Comparison of ENCODE assay signal across 8 cellular contexts in genomic region chr12:132904718-132905328, GRCh38. TPM values are rescaled to one million over a fixed set of nuclear protein-coding genes. Genes with fewer than 3 reads are reported as not detected.
DNase-seq lines count a peak whose midpoint lies in the region; ATAC-seq and TF ChIP-seq lines count a peak whose summit lies in the region.

No MANE protein-coding gene starts in this region.

- H2AFZ ChIP-seq in trophoblast cell (ENCODE audit: insufficient read depth, low read length, poor library complexity) = no peak overlapping the region

- peak; percentile 26 for ATAC-seq in gastroesophageal sphincter
- no peak for ATAC-seq in GM18909 (IDR thresholded peaks at IDR 0.05; ENCODE audit: poor library complexity, unreplicated experiment)
- ATAC-seq in HG02623 (IDR thresholded peaks at IDR 0.05; ENCODE audit: unreplicated experiment) = no peak

- no peak overlapping the region for H3K27ac Mint-ChIP-seq in activated T-helper 2 cell treated with anti-CD3 and anti-CD28 coated beads, Interferon-gamma antibody, Interleukin-2, Interleukin-4, amounts not matched to agents 10 μg/mL and 5 μg/mL and 100 μg/mL, durations not matched to agents 14 hours and 24 hours and 36 hours

- H2BK5ac ChIP-seq in trophoblast cell (ENCODE audit: low read depth, low read length, poor library complexity) = no peak overlapping the region

- peak overlapping the region; percentile 57 for H3K4me2 ChIP-seq in trophoblast cell (ENCODE audit: low read length)

- H2AK5ac ChIP-seq in trophoblast cell (ENCODE audit: low read length) = no peak overlapping the region

- H3K79me2 ChIP-seq in trophoblast cell (ENCODE audit: control insufficient read depth, insufficient read depth, low read length, poor library complexity) = no peaks in the 10 kb centered on the region

- no peak overlapping the region for H3K18ac ChIP-seq in trophoblast cell (ENCODE audit: low read length)

- no peak for TF ChIP-seq POLR2A in gastroesophageal sphincter (IDR thresholded peaks at IDR 0.05)
- TF ChIP-seq POLR2A in tibial nerve (IDR thresholded peaks at IDR 0.05) = no peak

- H3K36me3 Mint-ChIP-seq in activated T-helper 2 cell treated with anti-CD3 and anti-CD28 coated beads, Interferon-gamma antibody, Interleukin-2, Interleukin-4, amounts not matched to agents 10 μg/mL and 5 μg/mL and 100 μg/mL, durations not matched to agents 14 hours and 24 hours and 36 hours (ENCODE audit: low read depth) = peaks cover 3% of the 10 kb centered on the region

- 17 to 30% methylated on average over 5 to 9 of the region's 30 CpGs for WGBS in gastroesophageal sphincter (ENCODE audit: low coverage in 1 of 2), 2 donors
- WGBS in trophoblast cell (ENCODE audit: extremely low coverage, insufficient coverage, insufficient read length) = no CpG with 5 or more reads among the region's 30 CpGs
- 8% methylated on average over 30 of the region's 30 CpGs for WGBS in tibial nerve, 2 donors

- no peak overlapping the region for H3K4me3 Mint-ChIP-seq in activated T-helper 2 cell treated with anti-CD3 and anti-CD28 coated beads, Interferon-gamma antibody, Interleukin-2, Interleukin-4, amounts not matched to agents 10 μg/mL and 5 μg/mL and 100 μg/mL, durations not matched to agents 14 hours and 24 hours and 36 hours (ENCODE audit: low read depth)

- no peak overlapping the region for H3K4ac ChIP-seq in trophoblast cell (ENCODE audit: low read depth, low read length)

- no peak overlapping the region for H3K9ac ChIP-seq in trophoblast cell (ENCODE audit: low read length)

- H3K14ac ChIP-seq in trophoblast cell (ENCODE audit: low read length) = no peak overlapping the region

- H3K4me1 ChIP-seq in gastroesophageal sphincter (peaks cover 0 to 31% (median 0%) of the 10 kb centered on the region in 3 donors), trophoblast cell (ENCODE audit: control insufficient read depth in 1 of 2, insufficient read depth in 2 of 2, low read length in 2 of 2) (peaks cover 7 to 8% of the 10 kb centered on the region in 2 experiments), tibial nerve (no peaks in the 10 kb centered on the region)

- H4K91ac ChIP-seq in trophoblast cell (ENCODE audit: low read depth, low read length) = no peak overlapping the region

- DNase-seq in MG63 (peak; percentile 50), trophoblast cell (peak; percentile 68 to 70), tibial nerve (ENCODE audit: low spot score in 2 of 2) (peak; percentile 57 to 65)
- peak; percentile 76 for DNase-seq in activated T-helper 2 cell treated with anti-CD3 and anti-CD28 coated beads, Interferon-gamma antibody, Interleukin-2, Interleukin-4, amounts not matched to agents 10 μg/mL and 5 μg/mL and 100 μg/mL, durations not matched to agents 14 hours and 24 hours and 36 hours (ENCODE audit: low spot score)

- H3K36me3 ChIP-seq in MG63 = no peaks in the 10 kb centered on the region
- H3K36me3 ChIP-seq in gastroesophageal sphincter = no peaks in the 10 kb centered on the region
- H3K36me3 ChIP-seq in trophoblast cell (ENCODE audit: control insufficient read depth in 1 of 2, insufficient read depth in 2 of 2, low read length in 2 of 2) = no peaks in the 10 kb centered on the region
- no peaks in the 10 kb centered on the region for H3K36me3 ChIP-seq in tibial nerve

- H3K27me3 Mint-ChIP-seq in activated T-helper 2 cell treated with anti-CD3 and anti-CD28 coated beads, Interferon-gamma antibody, Interleukin-2, Interleukin-4, amounts not matched to agents 10 μg/mL and 5 μg/mL and 100 μg/mL, durations not matched to agents 14 hours and 24 hours and 36 hours (ENCODE audit: low read depth) = peaks cover 13% of the 10 kb centered on the region

- H3K27me3 ChIP-seq in MG63 (peaks cover 9% of the 10 kb centered on the region), gastroesophageal sphincter (no peaks in the 10 kb centered on the region), trophoblast cell (ENCODE audit: insufficient read depth, low read length) (no peaks in the 10 kb centered on the region), tibial nerve (no peaks in the 10 kb centered on the region)

- no peak overlapping the region for H4K8ac ChIP-seq in trophoblast cell (ENCODE audit: low read depth, low read length)

- no peak overlapping the region for H2BK12ac ChIP-seq in trophoblast cell (ENCODE audit: low read length)

- no peak overlapping the region for H3K27ac ChIP-seq in 22Rv1
- H3K27ac ChIP-seq in gastroesophageal sphincter = peak overlapping the region in 3 of 4 donors; percentile 21 to 48 (median 38)
- H3K27ac ChIP-seq in trophoblast cell (ENCODE audit: low read depth, low read length) = no peak overlapping the region
- peak overlapping the region in 1 of 4 donors; percentile 24 for H3K27ac ChIP-seq in tibial nerve

- H4K12ac ChIP-seq in trophoblast cell (ENCODE audit: low read depth, low read length) = no peak overlapping the region

- peaks cover 3% of the 10 kb centered on the region for H3K79me1 ChIP-seq in trophoblast cell (ENCODE audit: low read length)

- TF ChIP-seq CTCF in 22Rv1 (IDR thresholded peaks at IDR 0.05) (peak; percentile 96), gastroesophageal sphincter (IDR thresholded peaks at IDR 0.05) (peak; percentile 90 to 98 (median 92)), tibial nerve (IDR thresholded peaks at IDR 0.05) (peak; percentile 56 to 75 (median 61))

- H3K4me1 Mint-ChIP-seq in activated T-helper 2 cell treated with anti-CD3 and anti-CD28 coated beads, Interferon-gamma antibody, Interleukin-2, Interleukin-4, amounts not matched to agents 10 μg/mL and 5 μg/mL and 100 μg/mL, durations not matched to agents 14 hours and 24 hours and 36 hours (ENCODE audit: low read depth) = peaks cover 4% of the 10 kb centered on the region

- H3K4me3 ChIP-seq in MG63 (no peak overlapping the region), gastroesophageal sphincter (peak overlapping the region in 1 of 2 donors; percentile 35), trophoblast cell (ENCODE audit: low read depth, low read length) (no peak overlapping the region), tibial nerve (peak overlapping the region in 1 of 4 donors; percentile 30)

- peaks cover 21% of the 10 kb centered on the region for H3K9me3 Mint-ChIP-seq in activated T-helper 2 cell treated with anti-CD3 and anti-CD28 coated beads, Interferon-gamma antibody, Interleukin-2, Interleukin-4, amounts not matched to agents 10 μg/mL and 5 μg/mL and 100 μg/mL, durations not matched to agents 14 hours and 24 hours and 36 hours

- no peak overlapping the region for H2BK120ac ChIP-seq in trophoblast cell (ENCODE audit: insufficient read depth, low read length, poor library complexity)

- H3K9me3 ChIP-seq in MG63 (peaks cover 24% of the 10 kb centered on the region), gastroesophageal sphincter (peaks cover 0 to 4% (median 0%) of the 10 kb centered on the region in 3 donors), trophoblast cell (ENCODE audit: insufficient read depth, low read depth, low read length) (peaks cover 4% of the 10 kb centered on the region), tibial nerve (peaks cover 0 to 80% (median 2%) of the 10 kb centered on the region in 4 donors)

- H3K23ac ChIP-seq in trophoblast cell (ENCODE audit: low read length) = no peak overlapping the region

- intact Hi-C loops in activated T-helper 2 cell treated with anti-CD3 and anti-CD28 coated beads, Interferon-gamma antibody, Interleukin-2, Interleukin-4, amounts not matched to agents 10 μg/mL and 5 μg/mL and 100 μg/mL, durations not matched to agents 14 hours and 24 hours and 36 hours (cut with micrococcal nuclease) = loop anchor here (5.0 kb wide), 2 partner anchors 132 to 143 kb away; partner anchors contain the start of genes ANKLE2 and ZNF84

- TF ChIP-seq EP300 in gastroesophageal sphincter (IDR thresholded peaks at IDR 0.05) (no peak), tibial nerve (IDR thresholded peaks at IDR 0.05) (no peak)

RNA-seq across cellular contexts. Expression of gene CHFR, which starts 17.4 kb away (rescaled TPM):
- total RNA-seq in MG63 (2014; rRNA removed; shearing (Covaris generic); ENCODE audit: low replicate concordance) = 12.6 and 33.3 TPM in 2 replicates
- total RNA-seq in activated T-helper 2 cell treated with anti-CD3 and anti-CD28 coated beads, Interferon-gamma antibody, Interleukin-2, Interleukin-4, amounts not matched to agents 10 μg/mL and 5 μg/mL and 100 μg/mL, durations not matched to agents 14 hours and 24 hours and 36 hours = 55.0 and 59.9 TPM in 2 replicates
- total RNA-seq in gastroesophageal sphincter (10 to 100 TPM; 30.8 to 42.1 (median 36.8) TPM), tibial nerve (10 to 100 TPM; 36.1 to 58.6 (median 39.8) TPM)
- polyA plus RNA-seq in trophoblast cell (2013) = 35.2 and 35.8 TPM in 2 replicates

RNA-seq across cellular contexts. Expression of gene ZNF605, which starts 51.3 kb away (rescaled TPM):
- total RNA-seq in MG63 (2014; rRNA removed; shearing (Covaris generic); ENCODE audit: low replicate concordance) = 3.9 and 6.0 TPM in 2 replicates
- 7.3 and 8.2 TPM in 2 replicates for total RNA-seq in activated T-helper 2 cell treated with anti-CD3 and anti-CD28 coated beads, Interferon-gamma antibody, Interleukin-2, Interleukin-4, amounts not matched to agents 10 μg/mL and 5 μg/mL and 100 μg/mL, durations not matched to agents 14 hours and 24 hours and 36 hours
- total RNA-seq in gastroesophageal sphincter = 10 to 100 TPM in 1 of 4 donors, 1 to 10 TPM in 3; 2.9 to 11.8 (median 6.3) TPM
- polyA plus RNA-seq in trophoblast cell (2013) = 5.2 and 5.6 TPM in 2 replicates
- total RNA-seq in tibial nerve = 10 to 100 TPM in 1 of 4 donors, 1 to 10 TPM in 3; 7.9 to 20.6 (median 9.0) TPM

Comparison
In these comparisons a context has a peak if more than half of its experiments do, and no peak if none do; other contexts are left out.
1. H3K27ac ChIP-seq: peak in gastroesophageal sphincter (3 of 4); none in 22Rv1 (single experiment) and trophoblast cell (single experiment).
2. Peak in every context shown above with its lines, with median percentiles within 50 percentile points of each other: CTCF ChIP-seq and DNase-seq.